ENCODE assay signal across 12 cellular contexts in the genomic region with DNA sequence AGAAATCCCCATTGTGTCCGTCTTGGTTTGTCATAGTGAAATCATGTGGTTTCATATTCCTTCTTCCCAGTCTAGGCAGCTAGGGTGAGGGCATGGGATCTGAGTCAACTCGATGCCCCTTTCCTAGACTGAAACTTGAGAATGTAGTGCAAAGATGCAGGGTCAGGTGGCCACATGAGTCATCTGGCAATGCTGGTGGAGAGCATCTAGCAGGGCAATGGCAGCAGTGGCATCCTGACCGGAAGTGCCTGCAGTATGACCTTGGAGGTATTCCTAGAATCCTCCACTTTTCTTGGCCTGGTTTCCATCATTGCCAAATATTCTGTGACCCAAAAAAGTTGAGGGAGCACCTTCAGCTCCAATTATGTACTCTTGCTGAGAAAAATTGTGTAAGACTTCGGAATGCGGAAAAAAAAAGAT. TPM values are rescaled to one million over a fixed set of nuclear protein-coding genes. Genes with fewer than 3 reads are reported as not detected.
DNase-seq lines count a peak whose midpoint lies in the region; ATAC-seq and TF ChIP-seq lines count a peak whose summit lies in the region.
"Had no signal": no experiment of that assay in that cellular context is flagged by ENCODE, and none has a peak within 500 bp of the region (broad histone marks: within the 10 kb centered on the region; RNA-seq: fewer than 3 reads in every experiment).

No MANE protein-coding gene starts in this region.

- no peak overlapping the region for H3K27ac Mint-ChIP-seq in stimulated activated memory B cell treated with anti-CD40 and anti-IgM and Interleukin-4, amounts not matched to agents 10 μg/mL and 1 μg/mL and 100 μg/mL, for 72 hours
- H3K27ac Mint-ChIP-seq: activated naive CD8-positive, alpha-beta T cell treated with anti-CD3 and anti-CD28 coated beads, Interleukin-2, amount 10 ng/mL, durations not matched to agents 7 days and 5 days; CD8-positive, alpha-beta T cell had no signal

- no peak for TF ChIP-seq CTCF in kidney epithelial cell (IDR thresholded peaks at IDR 0.05; ENCODE audit: insufficient read depth, low read length, poor library complexity, severe bottlenecking)

- H3K4me3 ChIP-seq in kidney epithelial cell (ENCODE audit: low read depth, low read length): no peak overlapping the region

- no peak overlapping the region for H3K4me3 Mint-ChIP-seq in stimulated activated memory B cell treated with anti-CD40 and anti-IgM and Interleukin-4, amounts not matched to agents 10 μg/mL and 1 μg/mL and 100 μg/mL, for 72 hours
- H3K4me3 Mint-ChIP-seq: activated naive CD8-positive, alpha-beta T cell treated with anti-CD3 and anti-CD28 coated beads, Interleukin-2, amount 10 ng/mL, durations not matched to agents 7 days and 5 days; CD8-positive, alpha-beta T cell had no signal

- H3K36me3 Mint-ChIP-seq in stimulated activated memory B cell treated with anti-CD40 and anti-IgM and Interleukin-4, amounts not matched to agents 10 μg/mL and 1 μg/mL and 100 μg/mL, for 72 hours: no peaks in the 10 kb centered on the region
- H3K36me3 Mint-ChIP-seq: activated naive CD8-positive, alpha-beta T cell treated with anti-CD3 and anti-CD28 coated beads, Interleukin-2, amount 10 ng/mL, durations not matched to agents 7 days and 5 days; CD8-positive, alpha-beta T cell had no signal

- H3K4me1 Mint-ChIP-seq in stimulated activated memory B cell treated with anti-CD40 and anti-IgM and Interleukin-4, amounts not matched to agents 10 μg/mL and 1 μg/mL and 100 μg/mL, for 72 hours: no peaks in the 10 kb centered on the region

- peaks cover 20% of the 10 kb centered on the region for H3K27me3 Mint-ChIP-seq in stimulated activated memory B cell treated with anti-CD40 and anti-IgM and Interleukin-4, amounts not matched to agents 10 μg/mL and 1 μg/mL and 100 μg/mL, for 72 hours
- H3K27me3 Mint-ChIP-seq: activated naive CD8-positive, alpha-beta T cell treated with anti-CD3 and anti-CD28 coated beads, Interleukin-2, amount 10 ng/mL, durations not matched to agents 7 days and 5 days had no signal

- DNase-seq in AG08395 (ENCODE audit: low spot score) (peak; percentile 61), HK-2 (ENCODE audit: unreplicated experiment) (peak; percentile 81), astrocyte of the hippocampus (ENCODE audit: low read depth, low spot score) (peak; percentile 87), kidney epithelial cell (ENCODE audit: low read depth) (peak; percentile 95), NCI-H2171 treated with DMSO at 0.1 percent for 48 hours (lab: John Stamatoyannopoulos, UW) (no peak), NCI-H2107 treated with DMSO at 0.1 percent for 48 hours (lab: John Stamatoyannopoulos, UW; ENCODE audit: unreplicated experiment) (no peak)
- DNase-seq: activated naive CD8-positive, alpha-beta T cell treated with anti-CD3 and anti-CD28 coated beads, Interleukin-2, amount 10 ng/mL, durations not matched to agents 7 days and 5 days; CD8-positive, alpha-beta T cell; stimulated activated naive CD4-positive, alpha-beta T cell treated with Interleukin-2 at 50 U/mL for 16 hours had no signal

- H3K27me3 ChIP-seq in kidney epithelial cell (ENCODE audit: control insufficient read depth, insufficient read depth, low read length): no peaks in the 10 kb centered on the region

- no peak for ATAC-seq in stimulated activated memory B cell treated with anti-CD40 and anti-IgM and Interleukin-4, amounts not matched to agents 10 μg/mL and 1 μg/mL and 100 μg/mL, for 72 hours
- ATAC-seq in GM21515 (IDR thresholded peaks at IDR 0.05; ENCODE audit: unreplicated experiment): no peak
- ATAC-seq: activated CD4-positive, CD25-positive, alpha-beta regulatory T cell treated with anti-CD3 and anti-CD28 coated beads, Interleukin-2, amount 50 U/mL, for 24 hours; CD8-positive, alpha-beta T cell had no signal

- H3K36me3 ChIP-seq in kidney epithelial cell (ENCODE audit: control insufficient read depth, insufficient read depth, low read length): no peaks in the 10 kb centered on the region

- no peaks in the 10 kb centered on the region for H3K9me3 Mint-ChIP-seq in stimulated activated memory B cell treated with anti-CD40 and anti-IgM and Interleukin-4, amounts not matched to agents 10 μg/mL and 1 μg/mL and 100 μg/mL, for 72 hours

RNA-seq across cellular contexts. Expression of a gene that starts 39.1 kb away (rescaled TPM):
- 37.6 and 46.5 TPM in 2 replicates for total RNA-seq in kidney epithelial cell

Comparison
In these comparisons a context has a peak if more than half of its experiments do, and no peak if none do; other contexts are left out.
1. DNase-seq: peak in AG08395 (single experiment), HK-2 (single experiment), astrocyte of the hippocampus (single experiment) and kidney epithelial cell (single experiment); none in NCI-H2171 treated with DMSO at 0.1 percent for 48 hours (single experiment) and NCI-H2107 treated with DMSO at 0.1 percent for 48 hours (single experiment).